8 cellular contexts compared by ENCODE assay signal in genomic region chr12:1804545-1805332, GRCh38. TPM values are rescaled to one million over a fixed set of nuclear protein-coding genes. Genes with fewer than 3 reads are reported as not detected.
DNase-seq lines count a peak whose midpoint lies in the region; ATAC-seq and TF ChIP-seq lines count a peak whose summit lies in the region.

No MANE protein-coding gene starts in this region.

- peak overlapping the region in 1 of 2 donors; percentile 31 for H3K27ac ChIP-seq in left lung

- peaks cover 0 to 10% of the 10 kb centered on the region in 2 donors for H3K4me1 ChIP-seq in left lung

- H3K27me3 ChIP-seq in left lung: no peaks in the 10 kb centered on the region

- no peaks in the 10 kb centered on the region for H3K36me3 Mint-ChIP-seq in central memory CD8-positive, alpha-beta T cell (ENCODE audit: insufficient read depth)

- H3K27me3 Mint-ChIP-seq in central memory CD8-positive, alpha-beta T cell: no peaks in the 10 kb centered on the region

- no peak overlapping the region for H3K4me3 ChIP-seq in left lung

- H3K36me3 ChIP-seq in left lung: no peaks in the 10 kb centered on the region

- ATAC-seq in GM19035 (IDR thresholded peaks at IDR 0.05; ENCODE audit: unreplicated experiment): peak; percentile 70
- peak; percentile 64 for ATAC-seq in HG03196 (IDR thresholded peaks at IDR 0.05; ENCODE audit: unreplicated experiment)
- peak; percentile 93 for ATAC-seq in central memory CD8-positive, alpha-beta T cell (replicated peaks; ENCODE audit: extremely low read depth, poor library complexity, severe bottlenecking)
- peak; percentile 96 for ATAC-seq in left lung

- DNase-seq in AG09319 (ENCODE audit: extremely low read depth, low read depth) (peak; percentile 80), NCI-H510A treated with DMSO at 0.1 percent for 48 hours (lab: John Stamatoyannopoulos, UW) (peak; percentile 76), left lung (peak; percentile 91 to 93)
- peak; percentile 81 to 84 for DNase-seq in activated CD4-positive, alpha-beta T cell treated with anti-CD3 and anti-CD28 coated beads for 24 hours (ENCODE audit: low read depth in 2 of 2)
- peak; percentile 66 to 74 for DNase-seq in central memory CD8-positive, alpha-beta T cell (ENCODE audit: low spot score in 2 of 2)
- peak; percentile 75 to 83 for DNase-seq in stimulated activated CD4-positive, alpha-beta T cell treated with anti-CD3 and anti-CD28 coated beads, Interleukin-4, amount 100 ng/mL, for 48 hours (ENCODE audit: low read depth in 2 of 2)

- no peak for TF ChIP-seq CTCF in AG09319 (IDR thresholded peaks at IDR 0.05; ENCODE audit: low read depth, low read length)
- TF ChIP-seq CTCF in left lung (IDR thresholded peaks at IDR 0.05): no peak

- intact Hi-C loops in left lung (cut with DNase I): no loop called here

- H3K4me1 Mint-ChIP-seq in central memory CD8-positive, alpha-beta T cell: peaks cover 17% of the 10 kb centered on the region

- no peak overlapping the region for H3K4me3 Mint-ChIP-seq in central memory CD8-positive, alpha-beta T cell

- H3K9me3 ChIP-seq in left lung: no peaks in the 10 kb centered on the region

- H3K27ac Mint-ChIP-seq in central memory CD8-positive, alpha-beta T cell (ENCODE audit: low read depth): peak overlapping the region; percentile 82

- H3K9me3 Mint-ChIP-seq in central memory CD8-positive, alpha-beta T cell: no peaks in the 10 kb centered on the region

RNA-seq across cellular contexts. Expression of gene LRTM2, which starts 15.6 kb away (rescaled TPM):
- total RNA-seq in left lung: not detected
